21 cellular contexts compared by ENCODE assay signal in the genomic region with DNA sequence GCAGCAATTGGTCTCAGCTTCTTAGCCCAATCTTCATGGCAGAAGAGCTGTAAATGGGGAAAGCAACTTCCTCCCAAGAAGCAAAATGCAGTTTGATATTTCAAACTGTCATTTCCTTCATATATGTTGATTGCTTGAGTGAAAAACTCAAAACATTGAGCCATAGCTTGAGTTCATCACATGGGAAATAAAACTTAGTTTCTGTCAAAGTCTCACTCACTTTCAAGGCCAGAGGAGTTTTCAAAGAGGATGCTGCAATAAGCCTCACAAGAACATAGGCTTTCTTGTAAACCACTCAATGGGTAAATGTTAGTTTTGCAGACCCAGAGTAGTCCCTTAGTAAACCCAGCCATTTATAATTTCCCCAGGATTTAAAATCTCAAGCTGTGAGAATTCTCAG. TPM values are rescaled to one million over a fixed set of nuclear protein-coding genes. Genes with fewer than 3 reads are reported as not detected.
DNase-seq lines count a peak whose midpoint lies in the region; ATAC-seq, FAIRE-seq and TF ChIP-seq lines count a peak whose summit lies in the region.
"Had no signal": no experiment of that assay in that cellular context is flagged by ENCODE, and none has a peak within 500 bp of the region (broad histone marks: within the 10 kb centered on the region; RNA-seq: fewer than 3 reads in every experiment).

No MANE protein-coding gene starts in this region.

- DNase-seq in activated naive CD8-positive, alpha-beta T cell treated with anti-CD3 and anti-CD28 coated beads, Interleukin-2, amount 50 U/mL, for 24 hours = no peak
- DNase-seq in GM12891 (ENCODE audit: insufficient read length, low spot score) = no peak
- no peak for DNase-seq in T-cell
- DNase-seq in NCI-H82 treated with DMSO at 0.1 percent for 48 hours (lab: John Stamatoyannopoulos, UW; ENCODE audit: unreplicated experiment) = no peak
- no peak for DNase-seq in HuH-7 (ENCODE audit: low spot score)
- DNase-seq in SHP77 treated with DMSO at 0.1 percent for 48 hours (lab: John Stamatoyannopoulos, UW) = no peak
- DNase-seq: CD4-positive, alpha-beta memory T cell; H9; NCI-H1105 treated with DMSO at 0.1 percent for 48 hours; NCI-H1694 treated with DMSO at 0.1 percent for 48 hours; NCI-H2107; NCI-H345; NCI-H526; NK-92 treated with Interleukin-12 subunit alpha and Interleukin-12 subunit beta, amount 100 ng/mL, for 24 hours; OCI-M1; SJCRH30; SW 1271 had no signal

- CTCF ChIA-PET in T-cell (lab: Charles Lee) = interaction anchor here in 1 of 2 donors (0.7 kb wide), 1 partner anchor 1429 kb away, joined by 6 read pairs; no protein-coding TSS in a partner anchor

- H3K4me1 Mint-ChIP-seq in activated naive CD8-positive, alpha-beta T cell (ENCODE audit: low read depth) = peaks cover 50% of the 10 kb centered on the region
- H3K4me1 Mint-ChIP-seq in activated naive CD8-positive, alpha-beta T cell treated with anti-CD3 and anti-CD28 coated beads, Interleukin-2, amount 50 U/mL, for 24 hours = peaks cover 46% of the 10 kb centered on the region
- H3K4me1 Mint-ChIP-seq in T-cell = peaks cover 43 to 48% (median 46%) of the 10 kb centered on the region in 3 donors

- POLR2A ChIA-PET in T-cell (lab: Charles Lee) = no interaction called here

- peaks cover 6% of the 10 kb centered on the region for H3K36me3 Mint-ChIP-seq in activated naive CD8-positive, alpha-beta T cell
- no peaks in the 10 kb centered on the region for H3K36me3 Mint-ChIP-seq in activated naive CD8-positive, alpha-beta T cell treated with anti-CD3 and anti-CD28 coated beads, Interleukin-2, amount 50 U/mL, for 24 hours (ENCODE audit: low read depth)
- H3K36me3 Mint-ChIP-seq in T-cell = no peaks in the 10 kb centered on the region

- ATAC-seq in activated naive CD8-positive, alpha-beta T cell treated with anti-CD3 and anti-CD28 coated beads, Interleukin-2, amount 50 U/mL, for 24 hours = no peak
- no peak for ATAC-seq in T-cell (replicated peaks in 1 of 4)
- no peak for ATAC-seq in GM21360 (IDR thresholded peaks at IDR 0.05; ENCODE audit: unreplicated experiment)

- no peak overlapping the region for H3K4me3 Mint-ChIP-seq in activated naive CD8-positive, alpha-beta T cell
- H3K4me3 Mint-ChIP-seq in activated naive CD8-positive, alpha-beta T cell treated with anti-CD3 and anti-CD28 coated beads, Interleukin-2, amount 50 U/mL, for 24 hours = no peak overlapping the region
- H3K4me3 Mint-ChIP-seq in T-cell = peak overlapping the region in 1 of 3 donors; percentile 38
- H3K4me3 Mint-ChIP-seq: CD4-positive, alpha-beta memory T cell; H9 had no signal

- no peak for TF ChIP-seq POLR2A in GM12891 (IDR thresholded peaks at IDR 0.05; ENCODE audit: low read depth, low read length)

- H3K27me3 Mint-ChIP-seq in activated naive CD8-positive, alpha-beta T cell = no peaks in the 10 kb centered on the region
- H3K27me3 Mint-ChIP-seq in activated naive CD8-positive, alpha-beta T cell treated with anti-CD3 and anti-CD28 coated beads, Interleukin-2, amount 50 U/mL, for 24 hours = no peaks in the 10 kb centered on the region
- no peaks in the 10 kb centered on the region for H3K27me3 Mint-ChIP-seq in T-cell
- H3K27me3 Mint-ChIP-seq: CD4-positive, alpha-beta memory T cell had no signal

- peak; percentile 67 for FAIRE-seq in GM12891 (lab: Jason Lieb, UNC)
- FAIRE-seq: GM12892, GM19239 had no signal

- H3K9me3 Mint-ChIP-seq in activated naive CD8-positive, alpha-beta T cell (ENCODE audit: low read depth) = peaks cover 11% of the 10 kb centered on the region
- no peaks in the 10 kb centered on the region for H3K9me3 Mint-ChIP-seq in activated naive CD8-positive, alpha-beta T cell treated with anti-CD3 and anti-CD28 coated beads, Interleukin-2, amount 50 U/mL, for 24 hours
- H3K9me3 Mint-ChIP-seq in T-cell = peaks cover 0 to 3% (median 0%) of the 10 kb centered on the region in 3 donors
- H3K9me3 Mint-ChIP-seq: H9 had no signal

- peak overlapping the region; percentile 66 for H3K27ac Mint-ChIP-seq in activated naive CD8-positive, alpha-beta T cell
- H3K27ac Mint-ChIP-seq in activated naive CD8-positive, alpha-beta T cell treated with anti-CD3 and anti-CD28 coated beads, Interleukin-2, amount 50 U/mL, for 24 hours = no peak overlapping the region
- H3K27ac Mint-ChIP-seq in T-cell = peak overlapping the region; percentile 53 to 72
- H3K27ac Mint-ChIP-seq: H9 had no signal

TF ChIP-seq in GM12891, 5 proteins besides CTCF, POLR2A, EP300 and RAD21:
- TF ChIP-seq PAX5 (IDR thresholded peaks at IDR 0.05; ENCODE audit: insufficient read depth, low read length, severe bottlenecking) (no peak), POLR2AphosphoS5 (IDR thresholded peaks at IDR 0.05; ENCODE audit: low read depth, low read length) (no peak), POU2F2 (IDR thresholded peaks at IDR 0.05; ENCODE audit: low read depth, low read length) (no peak), SPI1 (IDR thresholded peaks at IDR 0.05; ENCODE audit: low read depth, low read length) (no peak), TAF1 (IDR thresholded peaks at IDR 0.05; ENCODE audit: low read depth, low read length) (no peak)

RNA-seq across cellular contexts. Expression of a gene that starts 29.1 kb away (rescaled TPM):
- 34.4 TPM for polyA plus RNA-seq in GM12891 (2012; ENCODE audit: low read depth, missing spikeins)
- total RNA-seq in T-cell = 10 to 100 TPM; 45.6 to 65.9 (median 49.5) TPM
